Comparison of ENCODE assay signal across 20 cellular contexts in genomic region chr4:69787879-69788278, GRCh38. TPM values are rescaled to one million over a fixed set of nuclear protein-coding genes. Genes with fewer than 3 reads are reported as not detected.
DNase-seq lines count a peak whose midpoint lies in the region; ATAC-seq and TF ChIP-seq lines count a peak whose summit lies in the region.
"Had no signal": no experiment of that assay in that cellular context is flagged by ENCODE, and none has a peak within 500 bp of the region (broad histone marks: within the 10 kb centered on the region; RNA-seq: fewer than 3 reads in every experiment).

No MANE protein-coding gene starts in this region.

- H3K4me1 Mint-ChIP-seq in natural killer cell treated with Interleukin-12 subunit alpha and Interleukin-12 subunit beta and Interleukin-15 and Interleukin-18, amount 100 ng/mL, for 72 hours (ENCODE audit: low read depth in 2 of 2): no peaks in the 10 kb centered on the region

- peak; percentile 6 for DNase-seq in ELR (ENCODE audit: low read depth)
- peak; percentile 80 for DNase-seq in NCI-H69 (lab: John Stamatoyannopoulos, UW)
- DNase-seq in brain microvascular endothelial cell: peak; percentile 26
- DNase-seq in iris pigment epithelial cell (ENCODE audit: low read depth): peak; percentile 23
- DNase-seq in natural killer cell treated with Interleukin-12 subunit alpha and Interleukin-12 subunit beta and Interleukin-15 and Interleukin-18, amount 100 ng/mL, for 72 hours (ENCODE audit: low spot score): no peak
- DNase-seq in ureter (ENCODE audit: low spot score): no peak
- DNase-seq: Caco-2, GOT3, KG1, NCI-H1092 treated with DMSO at 0.1 percent for 48 hours, NCI-H1694, NCI-H2171, NCI-H82, Peyer's patch, SJCRH30 had no signal

- TF ChIP-seq CTCF in brain microvascular endothelial cell (IDR thresholded peaks at IDR 0.05; ENCODE audit: low read depth, low read length, missing control alignments): no peak

- H3K9me3 Mint-ChIP-seq in natural killer cell treated with Interleukin-12 subunit alpha and Interleukin-12 subunit beta and Interleukin-15 and Interleukin-18, amount 100 ng/mL, for 72 hours: no peaks in the 10 kb centered on the region

- no peaks in the 10 kb centered on the region for H3K27me3 Mint-ChIP-seq in natural killer cell treated with Interleukin-12 subunit alpha and Interleukin-12 subunit beta and Interleukin-15 and Interleukin-18, amount 100 ng/mL, for 72 hours

- no peak for ATAC-seq in natural killer cell treated with Interleukin-12 subunit alpha and Interleukin-12 subunit beta and Interleukin-15 and Interleukin-18, amount 100 ng/mL, for 72 hours
- no peak for ATAC-seq in GM19351 (IDR thresholded peaks at IDR 0.05; ENCODE audit: unreplicated experiment)
- no peak for ATAC-seq in GM19455 (IDR thresholded peaks at IDR 0.05; ENCODE audit: unreplicated experiment)
- ATAC-seq: A549 had no signal

- no peak overlapping the region for H3K27ac ChIP-seq in brain microvascular endothelial cell
- H3K27ac ChIP-seq: A549, Peyer's patch, SJCRH30 had no signal

- H3K27me3 ChIP-seq in brain microvascular endothelial cell (replicated peaks): no peaks in the 10 kb centered on the region
- H3K27me3 ChIP-seq: Peyer's patch, SJCRH30 had no signal

- no peak overlapping the region for H3K4me3 Mint-ChIP-seq in natural killer cell treated with Interleukin-12 subunit alpha and Interleukin-12 subunit beta and Interleukin-15 and Interleukin-18, amount 100 ng/mL, for 72 hours

- H3K4me3 ChIP-seq in brain microvascular endothelial cell (ENCODE audit: low read depth, low read length): no peak overlapping the region
- H3K4me3 ChIP-seq: A549, Peyer's patch, SJCRH30 had no signal

- H3K36me3 Mint-ChIP-seq in natural killer cell treated with Interleukin-12 subunit alpha and Interleukin-12 subunit beta and Interleukin-15 and Interleukin-18, amount 100 ng/mL, for 72 hours: no peaks in the 10 kb centered on the region

- in situ Hi-C loops in brain microvascular endothelial cell (cut with HindIII; ENCODE audit: low pct_ligation_motif_present, low sequenced_read_pairs): no loop called here

- H3K27ac Mint-ChIP-seq in natural killer cell treated with Interleukin-12 subunit alpha and Interleukin-12 subunit beta and Interleukin-15 and Interleukin-18, amount 100 ng/mL, for 72 hours: no peak overlapping the region

- H3K36me3 ChIP-seq in brain microvascular endothelial cell (replicated peaks): no peaks in the 10 kb centered on the region
- H3K36me3 ChIP-seq: Peyer's patch, SJCRH30 had no signal

RNA-seq across cellular contexts. Expression of gene SULT1B1, which starts 27.5 kb away (rescaled TPM):
- total RNA-seq in natural killer cell treated with Interleukin-12 subunit alpha and Interleukin-12 subunit beta and Interleukin-15 and Interleukin-18, amount 100 ng/mL, for 72 hours: 1 to 10 TPM in 1 of 2 donors, under 1 TPM in 1; 0.08 to 1.1 TPM
- total RNA-seq in ureter: 1.1 TPM
- total RNA-seq: G401, M059J had no signal

Comparison
In these comparisons a context has a peak if more than half of its experiments do, and no peak if none do; other contexts are left out.
1. DNase-seq: peak in ELR (single experiment), NCI-H69 (single experiment), brain microvascular endothelial cell (single experiment) and iris pigment epithelial cell (single experiment); none in natural killer cell treated with Interleukin-12 subunit alpha and Interleukin-12 subunit beta and Interleukin-15 and Interleukin-18, amount 100 ng/mL, for 72 hours (single experiment) and ureter (single experiment).